ENCODE assay signal across 14 cellular contexts in the genomic region with DNA sequence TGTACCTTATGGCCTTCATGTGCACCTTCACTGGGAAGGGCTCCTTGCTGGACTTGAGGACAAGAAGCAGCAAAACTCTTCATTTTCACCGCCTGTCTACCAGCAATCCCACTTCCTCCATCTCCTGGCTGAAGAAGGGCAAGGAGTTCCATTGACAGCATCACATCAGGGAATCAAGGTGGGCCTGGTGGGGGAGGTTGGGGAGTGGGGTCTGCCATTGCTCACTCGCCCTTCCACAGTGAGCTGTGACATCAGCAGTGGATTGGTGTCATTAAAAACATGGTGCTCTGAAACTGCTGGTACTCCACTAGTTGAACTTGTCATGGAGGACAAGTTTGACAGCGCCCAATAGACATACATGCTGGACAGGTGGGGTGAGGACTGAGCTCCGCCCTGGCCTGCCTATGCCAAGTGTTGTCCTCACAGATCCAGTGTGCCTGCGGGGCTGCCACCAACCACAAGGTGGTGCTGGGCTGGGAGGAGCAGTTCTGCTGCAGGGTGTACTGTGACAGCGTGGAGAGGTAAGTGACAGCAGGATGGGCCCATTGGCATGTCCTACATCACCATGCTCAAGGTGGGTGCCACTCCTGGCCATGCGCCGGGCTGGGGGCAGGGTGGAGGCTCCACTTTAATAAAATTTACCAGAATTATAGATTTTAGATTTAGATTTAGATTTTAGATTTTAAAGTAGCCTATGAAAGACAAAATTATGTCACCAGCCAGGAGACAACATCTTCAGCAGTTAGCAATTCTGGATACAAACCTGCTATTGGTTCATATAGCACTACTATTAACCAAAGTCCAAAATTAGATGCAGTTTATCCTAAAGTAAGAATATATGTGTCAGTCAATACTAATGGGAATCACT.
DNase-seq lines count a peak whose midpoint lies in the region; TF ChIP-seq lines count a peak whose summit lies in the region.
"Had no signal": no experiment of that assay in that cellular context is flagged by ENCODE, and none has a peak within 500 bp of the region (broad histone marks: within the 10 kb centered on the region; RNA-seq: fewer than 3 reads in every experiment).

No MANE protein-coding gene starts in this region.

- WGBS in mammary epithelial cell (ENCODE audit: low coverage, missing lambda C conversion rate) = 39% methylated on average over 6 of the region's 8 CpGs

- no peak overlapping the region for H3K9ac ChIP-seq in mammary epithelial cell (ENCODE audit: insufficient read depth, low read length)
- H3K9ac ChIP-seq: parathyroid adenoma had no signal

- CTCF ChIA-PET in activated CD4-positive, alpha-beta T cell treated with anti-CD3 and anti-CD28 coated beads, Interleukin-2, amount 10 ng/mL, durations not matched to agents 7 days and 5 days (lab: Charles Lee) = no interaction called here
- CTCF ChIA-PET in mammary epithelial cell (lab: Charles Lee; ENCODE audit: low non-redundant PET) = interaction anchor here (0.8 kb wide), 1 partner anchor 205 kb away, joined by 9 read pairs; no protein-coding TSS in a partner anchor

- TF ChIP-seq POLR2A in NB4 (IDR thresholded peaks at IDR 0.05; ENCODE audit: extremely low read depth, insufficient read length) = no peak

- no peaks in the 10 kb centered on the region for H4K20me1 ChIP-seq in mammary epithelial cell (ENCODE audit: insufficient read depth, low read length)

- intact Hi-C loops in mammary epithelial cell (cut with micrococcal nuclease) = loop anchor here (1.0 kb wide), 2 partner anchors 51 to 203 kb away; no protein-coding TSS in a partner anchor

- H3K27ac Mint-ChIP-seq in activated CD4-positive, alpha-beta T cell treated with anti-CD3 and anti-CD28 coated beads, Interleukin-2, amount 10 ng/mL, durations not matched to agents 7 days and 5 days = no peak overlapping the region
- no peak overlapping the region for H3K27ac Mint-ChIP-seq in T-helper 2 cell treated with Interferon-gamma antibody and Interleukin-4, amounts not matched to agents 5 μg/mL and 100 μg/mL, for 36 hours
- H3K27ac Mint-ChIP-seq: activated naive CD8-positive, alpha-beta T cell treated with anti-CD3 and anti-CD28 coated beads for 36 hours; dendritic cell treated with granulocyte-macrophage colony-stimulating factor and Interleukin-4, amounts not matched to agents 40 ng/mL and 50 ng/mL, for 4 days; memory B cell had no signal

- H3K27me3 ChIP-seq in mammary epithelial cell (ENCODE audit: insufficient read depth, low read length) = no peaks in the 10 kb centered on the region
- H3K27me3 ChIP-seq in HAP-1 (ENCODE audit: low read depth) = no peaks in the 10 kb centered on the region

- peaks cover 17% of the 10 kb centered on the region for H3K9me3 Mint-ChIP-seq in activated CD4-positive, alpha-beta T cell treated with anti-CD3 and anti-CD28 coated beads, Interleukin-2, amount 10 ng/mL, durations not matched to agents 7 days and 5 days
- H3K9me3 Mint-ChIP-seq in T-helper 2 cell treated with Interferon-gamma antibody and Interleukin-4, amounts not matched to agents 5 μg/mL and 100 μg/mL, for 36 hours = peaks cover 27% of the 10 kb centered on the region

- no peaks in the 10 kb centered on the region for H3K36me3 Mint-ChIP-seq in activated CD4-positive, alpha-beta T cell treated with anti-CD3 and anti-CD28 coated beads, Interleukin-2, amount 10 ng/mL, durations not matched to agents 7 days and 5 days (ENCODE audit: low read depth)
- peaks cover 4% of the 10 kb centered on the region for H3K36me3 Mint-ChIP-seq in T-helper 2 cell treated with Interferon-gamma antibody and Interleukin-4, amounts not matched to agents 5 μg/mL and 100 μg/mL, for 36 hours (ENCODE audit: low read depth)
- H3K36me3 Mint-ChIP-seq: memory B cell had no signal

- in situ Hi-C loops in mammary epithelial cell (cut with MboI; ENCODE audit: low sequenced_read_pairs in 2 of 2) (loop anchor here in 1 of 2 donors (5.0 to 25.0 kb wide), 2 partner anchors 49 to 199 kb away; no protein-coding TSS in a partner anchor), HAP-1 (cut with MboI; ENCODE audit: low sequenced_read_pairs) (no loop called here)

- H3K4me3 ChIP-seq in NB4 (ENCODE audit: low read depth, low read length) = no peak overlapping the region
- H3K4me3 ChIP-seq in mammary epithelial cell (replicated peaks in 1 of 3; ENCODE audit: insufficient read depth in 1 of 3, low read depth in 2 of 3, low read length in 3 of 3) = no peak overlapping the region
- H3K4me3 ChIP-seq in HAP-1 = no peak overlapping the region

- peaks cover 12% of the 10 kb centered on the region for H3K9me3 ChIP-seq in mammary epithelial cell (replicated peaks; ENCODE audit: insufficient read depth, low read length)
- H3K9me3 ChIP-seq in HAP-1 = no peaks in the 10 kb centered on the region

- H2AFZ ChIP-seq in mammary epithelial cell (ENCODE audit: low read depth, low read length) = no peak overlapping the region
- H2AFZ ChIP-seq: parathyroid adenoma had no signal

- H3K4me1 ChIP-seq in mammary epithelial cell (ENCODE audit: insufficient read depth, low read length) = no peaks in the 10 kb centered on the region
- H3K4me1 ChIP-seq in HAP-1 = no peaks in the 10 kb centered on the region
- H3K4me1 ChIP-seq: parathyroid adenoma had no signal

- POLR2A ChIA-PET in activated CD4-positive, alpha-beta T cell treated with anti-CD3 and anti-CD28 coated beads, Interleukin-2, amount 10 ng/mL, durations not matched to agents 7 days and 5 days (lab: Charles Lee) = no interaction called here

- no peaks in the 10 kb centered on the region for H3K27me3 Mint-ChIP-seq in activated CD4-positive, alpha-beta T cell treated with anti-CD3 and anti-CD28 coated beads, Interleukin-2, amount 10 ng/mL, durations not matched to agents 7 days and 5 days
- H3K27me3 Mint-ChIP-seq in T-helper 2 cell treated with Interferon-gamma antibody and Interleukin-4, amounts not matched to agents 5 μg/mL and 100 μg/mL, for 36 hours (ENCODE audit: low read depth) = no peaks in the 10 kb centered on the region
- H3K27me3 Mint-ChIP-seq: activated naive CD8-positive, alpha-beta T cell treated with anti-CD3 and anti-CD28 coated beads for 36 hours; dendritic cell treated with granulocyte-macrophage colony-stimulating factor and Interleukin-4, amounts not matched to agents 40 ng/mL and 50 ng/mL, for 4 days; memory B cell had no signal

- DNase-seq in activated CD4-positive, alpha-beta T cell treated with anti-CD3 and anti-CD28 coated beads for 48 hours = peak; percentile 14
- no peak for DNase-seq in activated CD4-positive, alpha-beta T cell treated with anti-CD3 and anti-CD28 coated beads, Interleukin-2, amount 10 ng/mL, durations not matched to agents 7 days and 5 days
- DNase-seq in NB4 (ENCODE audit: low read depth) = peak; percentile 54
- DNase-seq in mammary epithelial cell = no peak
- DNase-seq in pons (ENCODE audit: low spot score) = peak; percentile 10
- no peak for DNase-seq in T-helper 2 cell treated with Interferon-gamma antibody and Interleukin-4, amounts not matched to agents 5 μg/mL and 100 μg/mL, for 36 hours (ENCODE audit: low spot score)
- DNase-seq in HAP-1 (ENCODE audit: low spot score in 2 of 2) = no peak
- no peak for DNase-seq in OCI-M2 (lab: John Stamatoyannopoulos, UW; ENCODE audit: unreplicated experiment)
- DNase-seq: activated naive CD8-positive, alpha-beta T cell treated with anti-CD3 and anti-CD28 coated beads for 36 hours; GF-D8; stimulated activated CD4-positive, alpha-beta T cell treated with anti-CD3 and anti-CD28 coated beads, Interleukin-2, amount 100 ng/mL, for 24 hours had no signal

- H3K4me1 Mint-ChIP-seq in activated CD4-positive, alpha-beta T cell treated with anti-CD3 and anti-CD28 coated beads, Interleukin-2, amount 10 ng/mL, durations not matched to agents 7 days and 5 days = no peaks in the 10 kb centered on the region
- no peaks in the 10 kb centered on the region for H3K4me1 Mint-ChIP-seq in T-helper 2 cell treated with Interferon-gamma antibody and Interleukin-4, amounts not matched to agents 5 μg/mL and 100 μg/mL, for 36 hours (ENCODE audit: low read depth)
- H3K4me1 Mint-ChIP-seq: activated naive CD8-positive, alpha-beta T cell treated with anti-CD3 and anti-CD28 coated beads for 36 hours; memory B cell had no signal

- H3K79me2 ChIP-seq in mammary epithelial cell (ENCODE audit: insufficient read depth, low read length) = no peaks in the 10 kb centered on the region
- H3K79me2 ChIP-seq: parathyroid adenoma had no signal

- H3K36me3 ChIP-seq in mammary epithelial cell (ENCODE audit: insufficient read depth, low read length) (no peaks in the 10 kb centered on the region), HAP-1 (replicated peaks) (no peaks in the 10 kb centered on the region)

- dilution Hi-C loops in mammary epithelial cell (cut with HindIII; ENCODE audit: low sequenced_read_pairs) = no loop called here

- BruUV-seq in mammary epithelial cell (replicated peaks; lab: Mats Ljungman, UMichigan) = no TSS peak

- H3K4me2 ChIP-seq in mammary epithelial cell (ENCODE audit: insufficient read depth, low read depth, low read length) = no peak overlapping the region

- no peak overlapping the region for H3K27ac ChIP-seq in mammary epithelial cell (ENCODE audit: insufficient read depth, low read depth, low read length)
- H3K27ac ChIP-seq: parathyroid adenoma had no signal

- TF ChIP-seq CTCF in NB4 (IDR thresholded peaks at IDR 0.05; ENCODE audit: low read depth, low read length) = peak; percentile 82
- TF ChIP-seq CTCF in mammary epithelial cell (conservative IDR thresholded peaks at IDR 0.05 in 1 of 2, IDR thresholded peaks at IDR 0.05 in 1 of 2; ENCODE audit: extremely low read depth in 1 of 2, insufficient read depth in 1 of 2, low read depth in 1 of 2, low read length in 2 of 2) = peak; percentile 31 to 67

- H3K4me3 Mint-ChIP-seq in activated CD4-positive, alpha-beta T cell treated with anti-CD3 and anti-CD28 coated beads, Interleukin-2, amount 10 ng/mL, durations not matched to agents 7 days and 5 days = no peak overlapping the region
- H3K4me3 Mint-ChIP-seq in T-helper 2 cell treated with Interferon-gamma antibody and Interleukin-4, amounts not matched to agents 5 μg/mL and 100 μg/mL, for 36 hours = no peak overlapping the region
- H3K4me3 Mint-ChIP-seq: activated naive CD8-positive, alpha-beta T cell treated with anti-CD3 and anti-CD28 coated beads for 36 hours; dendritic cell treated with granulocyte-macrophage colony-stimulating factor and Interleukin-4, amounts not matched to agents 40 ng/mL and 50 ng/mL, for 4 days; memory B cell had no signal

Comparison
In these comparisons a context has a peak if more than half of its experiments do, and no peak if none do; other contexts are left out.
1. DNase-seq: peak in activated CD4-positive, alpha-beta T cell treated with anti-CD3 and anti-CD28 coated beads for 48 hours (single experiment), NB4 (single experiment) and pons (single experiment); none in activated CD4-positive, alpha-beta T cell treated with anti-CD3 and anti-CD28 coated beads, Interleukin-2, amount 10 ng/mL, durations not matched to agents 7 days and 5 days (single experiment), mammary epithelial cell (single experiment), T-helper 2 cell treated with Interferon-gamma antibody and Interleukin-4, amounts not matched to agents 5 μg/mL and 100 μg/mL, for 36 hours (single experiment), HAP-1 (0 of 2) and OCI-M2 (single experiment).